ENCODE assay signal across 19 cellular contexts in genomic region chr2:37263839-37264238, GRCh38.
"Had no signal": no experiment of that assay in that cellular context is flagged by ENCODE, and none has a peak within 500 bp of the region (broad histone marks: within the 10 kb centered on the region; RNA-seq: fewer than 3 reads in every experiment).

No MANE protein-coding gene starts in this region.

- H3K4me3 ChIP-seq: gastroesophageal sphincter, hepatocyte, lower lobe of right lung, prostate gland, right lobe of liver, spleen had no signal

- ATAC-seq: activated CD8-positive, alpha-beta T cell treated with anti-CD3 and anti-CD28 coated beads, Interleukin-2, amount 10 ng/mL, durations not matched to agents 7 days and 5 days; gastroesophageal sphincter; lower lobe of right lung; naive thymus-derived CD8-positive, alpha-beta T cell; right lobe of liver had no signal

- H3K27ac Mint-ChIP-seq: activated CD8-positive, alpha-beta T cell treated with anti-CD3 and anti-CD28 coated beads, Interleukin-2, amount 10 ng/mL, durations not matched to agents 7 days and 5 days had no signal

- H3K9me3 ChIP-seq: gastroesophageal sphincter, lower lobe of right lung, prostate gland, right lobe of liver, spleen had no signal

- H3K27me3 ChIP-seq: gastroesophageal sphincter, hepatocyte, right lobe of liver, spleen had no signal

- H3K36me3 ChIP-seq: prostate gland had no signal

- H3K27me3 Mint-ChIP-seq: naive thymus-derived CD8-positive, alpha-beta T cell had no signal

- DNase-seq: activated CD4-positive, alpha-beta T cell treated with anti-CD3 and anti-CD28 coated beads for 48 hours; activated CD8-positive, alpha-beta memory T cell treated with anti-CD3 and anti-CD28 coated beads, Interleukin-2, amount 50 U/mL, for 48 hours; activated CD8-positive, alpha-beta T cell treated with anti-CD3 and anti-CD28 coated beads, Interleukin-2, amount 10 ng/mL, durations not matched to agents 7 days and 5 days; activated naive CD4-positive, alpha-beta T cell; caudate nucleus; effector memory CD4-positive, alpha-beta T cell; lower lobe of right lung; naive thymus-derived CD8-positive, alpha-beta T cell; occipital lobe; right lobe of liver; spleen; stimulated activated CD4-positive, alpha-beta T cell treated with anti-CD3 and anti-CD28 coated beads, Interleukin-1b, Interleukin-23, amount 100 ng/mL, for 48 hours; stimulated activated naive CD4-positive, alpha-beta T cell; T1000; WERI-Rb-1 had no signal

- H3K27ac ChIP-seq: epithelial cell of prostate, gastroesophageal sphincter, hepatocyte, lower lobe of right lung, prostate gland, right lobe of liver, spleen, WERI-Rb-1 had no signal

- H3K4me3 Mint-ChIP-seq: activated CD8-positive, alpha-beta T cell treated with anti-CD3 and anti-CD28 coated beads, Interleukin-2, amount 10 ng/mL, durations not matched to agents 7 days and 5 days; naive thymus-derived CD8-positive, alpha-beta T cell had no signal

- H3K4me1 ChIP-seq: gastroesophageal sphincter, lower lobe of right lung, prostate gland, right lobe of liver had no signal

- H3K9me3 Mint-ChIP-seq: naive thymus-derived CD8-positive, alpha-beta T cell had no signal
